6 cellular contexts compared by ENCODE assay signal in genomic region chr5:180914646-180915045, GRCh38. TPM values are rescaled to one million over a fixed set of nuclear protein-coding genes. Genes with fewer than 3 reads are reported as not detected.
"Had no signal": no experiment of that assay in that cellular context is flagged by ENCODE, and none has a peak within 500 bp of the region (broad histone marks: within the 10 kb centered on the region; RNA-seq: fewer than 3 reads in every experiment).

No MANE protein-coding gene starts in this region.

- H3K9me3 Mint-ChIP-seq: GM23338 had no signal

- DNase-seq: H9, HCEC 1CT, IMR-90, KG1 had no signal

- H3K4me3 ChIP-seq: GM23338, K562 had no signal

- H3K27ac Mint-ChIP-seq: GM23338, H9 had no signal

- ATAC-seq: GM23338, K562 had no signal

- H3K4me3 Mint-ChIP-seq: GM23338, H9 had no signal

RNA-seq across cellular contexts. Expression of gene BTNL8, which starts 15.7 kb away (rescaled TPM):
- total RNA-seq: GM23338, IMR-90 had no signal
